ENCODE assay signal across 8 cellular contexts in the genomic region with DNA sequence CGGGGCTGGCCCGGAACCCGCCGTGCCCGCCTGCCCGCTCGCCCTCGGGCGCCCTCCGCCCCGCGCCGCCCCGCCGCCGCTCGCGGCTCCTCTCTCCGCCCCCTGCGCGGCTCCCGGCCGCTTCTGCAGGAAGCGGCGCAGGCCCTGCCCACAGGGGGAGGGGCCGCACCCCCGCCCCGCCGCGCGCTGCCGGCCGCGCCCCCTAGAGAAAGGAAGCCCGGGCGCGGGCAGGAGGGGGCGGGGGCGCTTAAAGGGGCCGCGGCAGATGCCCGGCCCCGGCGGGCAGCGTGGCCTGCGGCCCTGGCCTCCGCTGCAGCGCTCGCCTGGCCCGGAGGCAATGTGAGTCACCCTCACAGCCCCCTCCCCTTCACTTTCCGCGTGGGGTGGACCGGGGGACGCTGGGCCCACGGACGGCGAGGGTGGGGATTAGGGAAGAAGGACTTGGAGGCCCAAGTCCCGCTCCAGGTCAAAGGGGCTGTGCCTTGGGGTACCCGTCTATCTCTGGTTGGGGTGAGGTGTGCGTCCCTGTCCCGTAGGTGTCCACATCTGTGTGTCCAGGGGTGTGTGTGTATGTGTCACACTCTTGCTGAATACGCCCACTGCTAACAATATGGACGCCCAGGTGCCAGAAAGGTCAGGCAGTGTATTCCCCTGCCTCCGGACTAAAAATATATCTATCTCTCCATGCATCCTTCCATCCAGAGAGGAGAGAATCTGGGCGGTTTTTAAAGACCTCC. TPM values are rescaled to one million over a fixed set of nuclear protein-coding genes. Genes with fewer than 3 reads are reported as not detected.
A peak's percentile ranks its signal among the peaks of the same experiment; 100 is the strongest.
DNase-seq lines count a peak whose midpoint lies in the region; ATAC-seq and TF ChIP-seq lines count a peak whose summit lies in the region.

A gene with protein sequence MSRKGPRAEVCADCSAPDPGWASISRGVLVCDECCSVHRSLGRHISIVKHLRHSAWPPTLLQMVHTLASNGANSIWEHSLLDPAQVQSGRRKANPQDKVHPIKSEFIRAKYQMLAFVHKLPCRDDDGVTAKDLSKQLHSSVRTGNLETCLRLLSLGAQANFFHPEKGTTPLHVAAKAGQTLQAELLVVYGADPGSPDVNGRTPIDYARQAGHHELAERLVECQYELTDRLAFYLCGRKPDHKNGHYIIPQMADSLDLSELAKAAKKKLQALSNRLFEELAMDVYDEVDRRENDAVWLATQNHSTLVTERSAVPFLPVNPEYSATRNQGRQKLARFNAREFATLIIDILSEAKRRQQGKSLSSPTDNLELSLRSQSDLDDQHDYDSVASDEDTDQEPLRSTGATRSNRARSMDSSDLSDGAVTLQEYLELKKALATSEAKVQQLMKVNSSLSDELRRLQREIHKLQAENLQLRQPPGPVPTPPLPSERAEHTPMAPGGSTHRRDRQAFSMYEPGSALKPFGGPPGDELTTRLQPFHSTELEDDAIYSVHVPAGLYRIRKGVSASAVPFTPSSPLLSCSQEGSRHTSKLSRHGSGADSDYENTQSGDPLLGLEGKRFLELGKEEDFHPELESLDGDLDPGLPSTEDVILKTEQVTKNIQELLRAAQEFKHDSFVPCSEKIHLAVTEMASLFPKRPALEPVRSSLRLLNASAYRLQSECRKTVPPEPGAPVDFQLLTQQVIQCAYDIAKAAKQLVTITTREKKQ (minus strand): TSS at position 125 of the 737 bp plus-strand sequence. CDS start 270 bp downstream, outside the sequence.

- DNase-seq in EL = peak; percentile 88
- no peak for DNase-seq in HFF-Myc (ENCODE audit: extremely low read depth, low read depth)
- peak; percentile 80 for DNase-seq in NCI-H1092 treated with DMSO at 0.1 percent for 48 hours (lab: John Stamatoyannopoulos, UW)
- peak; percentile 76 for DNase-seq in T follicular helper cell (ENCODE audit: low read depth)
- DNase-seq in heart left ventricle = peak; percentile 89 to 94 (median 90)
- peak; percentile 87 for DNase-seq in pons (ENCODE audit: low spot score)
- DNase-seq in upper lobe of right lung = peak; percentile 92

- peak within 1 kb of the TSS; percentile 89 for H3K4me3 ChIP-seq in HFF-Myc (replicated peaks; ENCODE audit: low read depth, low read length)
- peak within 1 kb of the TSS; percentile 59 to 98 (median 87) for H3K4me3 ChIP-seq in heart left ventricle
- peak within 1 kb of the TSS; percentile 77 for H3K4me3 ChIP-seq in upper lobe of right lung

- H3K4me1 ChIP-seq in heart left ventricle (peaks cover 5 to 87% (median 73%) of the 10 kb centered on the region in 12 donors), upper lobe of right lung (peaks cover 58% of the 10 kb centered on the region)

- peak in 1 of 2 donors; percentile 60 for TF ChIP-seq POLR2A in heart left ventricle (IDR thresholded peaks at IDR 0.05)

- no peaks in the 10 kb centered on the region for H3K9me3 ChIP-seq in heart left ventricle
- no peaks in the 10 kb centered on the region for H3K9me3 ChIP-seq in upper lobe of right lung

- WGBS in adipose tissue, 3 donors = 1 to 4% (median 3%) methylated on average over 35 to 61 of the region's 65 CpGs
- WGBS in heart left ventricle, 4 donors = 2 to 20% (median 5%) methylated on average over 8 to 65 of the region's 65 CpGs

- no peak within 1 kb of the TSS for H3K27ac ChIP-seq in adipose tissue (ENCODE audit: low read depth, low read length)
- H3K27ac ChIP-seq in heart left ventricle = peak within 1 kb of the TSS; percentile 87 to 97 (median 90)
- peak within 1 kb of the TSS; percentile 79 for H3K27ac ChIP-seq in upper lobe of right lung

- no peaks in the 10 kb centered on the region for H3K27me3 ChIP-seq in heart left ventricle
- no peaks in the 10 kb centered on the region for H3K27me3 ChIP-seq in upper lobe of right lung

- H3K36me3 ChIP-seq in heart left ventricle = no peaks in the 10 kb centered on the region
- H3K36me3 ChIP-seq in upper lobe of right lung = no peaks in the 10 kb centered on the region

- ATAC-seq in heart left ventricle (peak; percentile 62 to 84 (median 72)), upper lobe of right lung (peak; percentile 88)

- TF ChIP-seq CTCF in HFF-Myc (IDR thresholded peaks at IDR 0.05; ENCODE audit: low read depth, low read length, missing control alignments) (no peak), heart left ventricle (IDR thresholded peaks at IDR 0.05) (peak in 3 of 12 donors; percentile 15 to 37 (median 18)), upper lobe of right lung (IDR thresholded peaks at IDR 0.05) (no peak)

- intact Hi-C loops in heart left ventricle (cut with DNase I) = loop anchor here in 3 of 10 donors (2.0 to 10.0 kb wide), 4 partner anchors 21 to 505 kb away; a partner anchor contains a TSS
- intact Hi-C loops in upper lobe of right lung (cut with DNase I) = no loop called here

RNA-seq across cellular contexts. Expression of the gene that starts here (rescaled TPM):
- 10 to 100 TPM; 14.6 to 36.8 (median 30.2) TPM for polyA plus RNA-seq in adipose tissue
- total RNA-seq in heart left ventricle = 10 to 100 TPM; 23.1 to 52.9 (median 31.4) TPM
- 10 to 100 TPM; 23.0 to 37.8 TPM for polyA plus RNA-seq in heart left ventricle
- 64.8 TPM for total RNA-seq in upper lobe of right lung
